In the genomic region with DNA sequence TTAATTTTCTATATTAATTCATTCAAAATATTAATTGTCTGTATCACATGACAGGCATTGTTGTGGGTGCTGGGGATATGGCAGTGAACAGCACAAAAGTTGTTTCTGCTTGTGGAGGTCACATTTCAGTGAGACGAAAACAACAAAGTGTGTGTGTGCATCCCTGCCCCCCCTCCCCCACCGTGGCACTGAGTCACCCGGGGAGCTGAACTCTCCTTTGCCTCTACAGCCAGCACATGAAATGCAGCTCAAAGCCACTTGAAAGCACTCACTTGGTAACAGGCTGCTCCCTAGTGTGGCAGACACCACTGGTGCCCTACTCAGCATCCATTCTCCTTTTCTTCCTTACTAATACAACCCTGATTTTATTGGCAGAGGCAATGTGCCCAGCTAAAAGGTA, we compare ENCODE assay signal across 10 cellular contexts. TPM values are rescaled to one million over a fixed set of nuclear protein-coding genes. Genes with fewer than 3 reads are reported as not detected.
DNase-seq lines count a peak whose midpoint lies in the region; FAIRE-seq and TF ChIP-seq lines count a peak whose summit lies in the region.
"Had no signal": no experiment of that assay in that cellular context is flagged by ENCODE, and none has a peak within 500 bp of the region (broad histone marks: within the 10 kb centered on the region; RNA-seq: fewer than 3 reads in every experiment).

No MANE protein-coding gene starts in this region.

- DNase-seq in stimulated activated naive CD4-positive, alpha-beta T cell treated with Interleukin-2 at 50 U/mL for 16 hours (lab: John Stamatoyannopoulos, UW) = peak; percentile 21
- DNase-seq in stimulated activated naive CD4-positive, alpha-beta T cell (lab: John Stamatoyannopoulos, UW) = no peak
- peak; percentile 27 for DNase-seq in activated T-cell treated with anti-CD3 and anti-CD28 coated beads for 1 hour (ENCODE audit: low read depth)
- peak; percentile 65 for DNase-seq in iris pigment epithelial cell (ENCODE audit: low read depth)
- peak; percentile 65 for DNase-seq in urothelium cell line (ENCODE audit: low spot score)
- no peak for DNase-seq in kidney
- DNase-seq in uterus = no peak
- DNase-seq in cardiac septum (ENCODE audit: low spot score) = no peak
- DNase-seq: NCI-H526 had no signal

- H3K4me3 ChIP-seq in kidney (ENCODE audit: low read length in 2 of 2) (no peak overlapping the region), uterus (no peak overlapping the region)

- intact Hi-C loops in kidney (cut with DNase I) = no loop called here
- intact Hi-C loops in uterus (cut with DNase I; ENCODE audit: low total_unique reads) = no loop called here
- intact Hi-C loops in cardiac septum (cut with DNase I) = no loop called here

- no peak for TF ChIP-seq POLR2A in uterus (IDR thresholded peaks at IDR 0.05)

- H3K27ac ChIP-seq in kidney (ENCODE audit: low read depth in 2 of 2, low read length in 2 of 2) (no peak overlapping the region), uterus (no peak overlapping the region)
- H3K27ac ChIP-seq: epithelial cell of prostate had no signal

- H3K4me1 ChIP-seq in kidney (ENCODE audit: control insufficient read depth in 1 of 2, insufficient read depth in 1 of 2, low read depth in 1 of 2, low read length in 2 of 2) (no peaks in the 10 kb centered on the region), uterus (no peaks in the 10 kb centered on the region)

- no peaks in the 10 kb centered on the region for H3K27me3 ChIP-seq in uterus

- no peak overlapping the region for H3K9ac ChIP-seq in kidney (ENCODE audit: low read length in 2 of 2)

- FAIRE-seq in urothelium cell line (lab: Jason Lieb, UNC) (no peak), kidney (lab: Jason Lieb, UNC) (no peak)

- H3K36me3 ChIP-seq in kidney (ENCODE audit: control insufficient read depth in 1 of 2, insufficient read depth in 2 of 2, low read length in 2 of 2) = no peaks in the 10 kb centered on the region
- no peaks in the 10 kb centered on the region for H3K36me3 ChIP-seq in uterus

- H3K9me3 ChIP-seq in kidney (ENCODE audit: control insufficient read depth in 1 of 2, low read length in 2 of 2) = no peaks in the 10 kb centered on the region
- no peaks in the 10 kb centered on the region for H3K9me3 ChIP-seq in uterus

- no peak for TF ChIP-seq CTCF in kidney (IDR thresholded peaks at IDR 0.05; ENCODE audit: borderline replicate concordance, extremely low read depth, insufficient read depth)
- no peak for TF ChIP-seq CTCF in uterus (IDR thresholded peaks at IDR 0.05)

RNA-seq across cellular contexts. Expression of gene SCAMP5, which starts 16.9 kb away (rescaled TPM):
- total RNA-seq in kidney (13.4 TPM), uterus (1 to 10 TPM in 3 of 4 donors, under 1 TPM in 1; 0.29 to 6.6 (median 1.9) TPM), cardiac septum (3.6 TPM)
- 29.5 TPM for polyA plus RNA-seq in kidney (ENCODE audit: insufficient read depth, low read depth, low replicate concordance)

RNA-seq across cellular contexts. Expression of gene RPP25, which starts 21.9 kb away (rescaled TPM):
- total RNA-seq in kidney = 7.2 TPM
- 7.3 TPM for polyA plus RNA-seq in kidney (ENCODE audit: insufficient read depth, low read depth, low replicate concordance)
- total RNA-seq in uterus = 10 to 100 TPM in 1 of 4 donors, 1 to 10 TPM in 3; 3.0 to 16.8 (median 7.0) TPM
- 1.8 TPM for total RNA-seq in cardiac septum

RNA-seq across cellular contexts. Expression of gene COX5A, which starts 40.6 kb away (rescaled TPM):
- total RNA-seq in kidney (150 TPM), uterus (10 to 100 TPM in 3 of 4 donors, 1 to 10 TPM in 1; 9.0 to 84.1 (median 46.6) TPM), cardiac septum (804 TPM)
- polyA plus RNA-seq in kidney (ENCODE audit: insufficient read depth, low read depth, low replicate concordance) = 701 TPM

RNA-seq across cellular contexts. Expression of gene PPCDC, which starts 44.9 kb away (rescaled TPM):
- 16.3 TPM for total RNA-seq in kidney
- 25.3 TPM for polyA plus RNA-seq in kidney (ENCODE audit: insufficient read depth, low read depth, low replicate concordance)
- total RNA-seq in uterus = 10 to 100 TPM in 2 of 4 donors, 1 to 10 TPM in 2; 1.2 to 22.8 (median 6.9) TPM
- 7.2 TPM for total RNA-seq in cardiac septum

Comparison
In these comparisons a context has a peak if more than half of its experiments do, and no peak if none do; other contexts are left out.
1. DNase-seq: peak in stimulated activated naive CD4-positive, alpha-beta T cell treated with Interleukin-2 at 50 U/mL for 16 hours (single experiment), activated T-cell treated with anti-CD3 and anti-CD28 coated beads for 1 hour (single experiment), iris pigment epithelial cell (single experiment) and urothelium cell line (single experiment); none in stimulated activated naive CD4-positive, alpha-beta T cell (0 of 6), kidney (single experiment), uterus (0 of 2) and cardiac septum (single experiment).